Comparison of ENCODE assay signal across 12 cellular contexts in genomic region chr3:66021731-66022131, GRCh38. TPM values are rescaled to one million over a fixed set of nuclear protein-coding genes. Genes with fewer than 3 reads are reported as not detected.
DNase-seq lines count a peak whose midpoint lies in the region; ATAC-seq and TF ChIP-seq lines count a peak whose summit lies in the region.
"Had no signal": no experiment of that assay in that cellular context is flagged by ENCODE, and none has a peak within 500 bp of the region (broad histone marks: within the 10 kb centered on the region; RNA-seq: fewer than 3 reads in every experiment).

No MANE protein-coding gene starts in this region.

- no peak overlapping the region for H2BK15ac ChIP-seq in mesenchymal stem cell (ENCODE audit: low read depth, poor library complexity, severe bottlenecking)

- no peak overlapping the region for H3K18ac ChIP-seq in mesenchymal stem cell (ENCODE audit: low read depth in 1 of 2, low read length in 2 of 2)

- H4K91ac ChIP-seq in mesenchymal stem cell (ENCODE audit: low read length), result no peak overlapping the region

- H3K9me3 ChIP-seq in PC-3 (ENCODE audit: low read length) (no peaks in the 10 kb centered on the region), skeletal muscle satellite cell (replicated peaks; ENCODE audit: low read length) (no peaks in the 10 kb centered on the region), mesenchymal stem cell (ENCODE audit: control insufficient read depth, low read length) (no peaks in the 10 kb centered on the region)

- H3K14ac ChIP-seq in mesenchymal stem cell (ENCODE audit: low read length in 2 of 2), result no peak overlapping the region

- no peak for TF ChIP-seq CTCF in PC-3 (conservative IDR thresholded peaks at IDR 0.05; ENCODE audit: low read depth, low read length)
- no peak for TF ChIP-seq CTCF in fibroblast of mammary gland (conservative IDR thresholded peaks at IDR 0.05; ENCODE audit: control insufficient read depth, insufficient read depth, low read depth, low read length)

- no peak overlapping the region for H2BK12ac ChIP-seq in mesenchymal stem cell (ENCODE audit: low read length in 2 of 2)

- peak overlapping the region; percentile 71 for H3K4me3 ChIP-seq in PC-3 (ENCODE audit: low read length)
- no peak overlapping the region for H3K4me3 ChIP-seq in fibroblast of mammary gland (ENCODE audit: control insufficient read depth, low read depth, low read length)
- no peak overlapping the region for H3K4me3 ChIP-seq in skeletal muscle satellite cell (ENCODE audit: low read length)
- H3K4me3 ChIP-seq in mesenchymal stem cell (ENCODE audit: insufficient read depth in 1 of 2, low read depth in 1 of 2, low read length in 2 of 2), result no peak overlapping the region
- H3K4me3 ChIP-seq: skin epidermis had no signal

- BruUV-seq in PC-3 (replicated peaks; lab: Mats Ljungman, UMichigan), result no TSS peak

- no peak overlapping the region for H3K4ac ChIP-seq in mesenchymal stem cell (ENCODE audit: low read depth in 1 of 2, low read length in 2 of 2)

- H3K9ac ChIP-seq in PC-3 (ENCODE audit: low read length) (0 out of 2 replicates have a peak overlapping the region, but pooled peaks have one; percentile 15), skeletal muscle satellite cell (ENCODE audit: low read depth, low read length) (no peak overlapping the region), mesenchymal stem cell (ENCODE audit: low read length) (no peak overlapping the region)

- H4K8ac ChIP-seq in mesenchymal stem cell (ENCODE audit: low read length), result no peak overlapping the region

- DNase-seq in GM03348 (ENCODE audit: low spot score) (peak; percentile 17), PC-3 (peak; percentile 67), fibroblast of mammary gland (ENCODE audit: low read depth) (peak; percentile 27), HK-2 (ENCODE audit: unreplicated experiment) (no peak), NCI-H2029 treated with DMSO at 0.1 percent for 48 hours (lab: John Stamatoyannopoulos, UW) (no peak), mesenchymal stem cell (no peak), AML-193 (lab: John Stamatoyannopoulos, UW) (no peak)
- DNase-seq: amniotic stem cell, left cardiac atrium had no signal

- H3F3A ChIP-seq in PC-3 (ENCODE audit: low read length, unreplicated experiment), result no peaks in the 10 kb centered on the region

- H2AK5ac ChIP-seq in mesenchymal stem cell (ENCODE audit: low read length, severe bottlenecking), result no peak overlapping the region

- H3K4me2 ChIP-seq in PC-3 (ENCODE audit: low read length) (peak overlapping the region; percentile 78), skeletal muscle satellite cell (ENCODE audit: low read length) (peak overlapping the region; percentile 22), mesenchymal stem cell (ENCODE audit: low read length, poor library complexity, severe bottlenecking) (no peak overlapping the region)

- H2AFZ ChIP-seq in PC-3 (ENCODE audit: low read length), result peak overlapping the region; percentile 71
- H2AFZ ChIP-seq in mesenchymal stem cell (ENCODE audit: low read depth, low read length), result no peak overlapping the region

- H3K79me2 ChIP-seq in PC-3 (ENCODE audit: low read length), result peaks cover 26% of the 10 kb centered on the region; the same call in 1 of the 2 replicates

- peak; percentile 98 for ATAC-seq in PC-3
- ATAC-seq: activated CD4-positive, CD25-positive, alpha-beta regulatory T cell treated with anti-CD3 and anti-CD28 coated beads, Interleukin-2, amount 50 U/mL, for 24 hours had no signal

- WGBS in mesenchymal stem cell, result 54% methylated on average over 2 of the region's 4 CpGs

- no peak overlapping the region for H2BK5ac ChIP-seq in mesenchymal stem cell (ENCODE audit: low read depth, low read length, poor library complexity, severe bottlenecking)

- CTCF ChIA-PET in PC-3 (lab: Charles Lee), result no interaction called here

- no peaks in the 10 kb centered on the region for H3K27me3 ChIP-seq in PC-3 (ENCODE audit: low read length)
- no peaks in the 10 kb centered on the region for H3K27me3 ChIP-seq in skeletal muscle satellite cell (ENCODE audit: control insufficient read depth, insufficient read depth, low read length)
- no peaks in the 10 kb centered on the region for H3K27me3 ChIP-seq in mesenchymal stem cell (ENCODE audit: control insufficient read depth in 1 of 2, insufficient read depth in 1 of 2, low read length in 2 of 2)

- H3K27ac ChIP-seq in PC-3 (ENCODE audit: low read length) (peak overlapping the region; percentile 56), mesenchymal stem cell (ENCODE audit: low read length, poor library complexity, severe bottlenecking) (no peak overlapping the region)

- H3K23ac ChIP-seq in mesenchymal stem cell (ENCODE audit: low read length in 2 of 2), result no peak overlapping the region

- POLR2A ChIA-PET in PC-3 (lab: Charles Lee; ENCODE audit: unreplicated experiment), result no interaction called here

- H3K36me3 ChIP-seq in PC-3 (ENCODE audit: low read depth, low read length) (no peaks in the 10 kb centered on the region), skeletal muscle satellite cell (ENCODE audit: insufficient read depth, low read length) (no peaks in the 10 kb centered on the region), mesenchymal stem cell (ENCODE audit: control insufficient read depth in 1 of 2, insufficient read depth in 2 of 2, low read depth in 1 of 2, low read length in 2 of 2) (no peaks in the 10 kb centered on the region)

- no peaks in the 10 kb centered on the region for H4K20me1 ChIP-seq in PC-3 (ENCODE audit: low read length)

- H3K4me1 ChIP-seq in PC-3 (ENCODE audit: insufficient read depth, low read length) (peaks cover 9% of the 10 kb centered on the region), skeletal muscle satellite cell (ENCODE audit: control insufficient read depth, insufficient read depth, low read length) (peaks cover 10% of the 10 kb centered on the region), mesenchymal stem cell (ENCODE audit: control insufficient read depth, insufficient read depth, low read depth, low read length) (peaks cover 4% of the 10 kb centered on the region)

- no peak overlapping the region for H2BK120ac ChIP-seq in mesenchymal stem cell (ENCODE audit: low read depth, low read length)

- intact Hi-C loops in PC-3 (cut with micrococcal nuclease), result no loop called here

- H3K79me1 ChIP-seq in mesenchymal stem cell (replicated peaks; ENCODE audit: low read length, poor library complexity, severe bottlenecking), result peaks cover 32% of the 10 kb centered on the region

- H3K9me2 ChIP-seq in PC-3 (replicated peaks; ENCODE audit: low read length), result no peaks in the 10 kb centered on the region

RNA-seq across cellular contexts. Expression of gene MAGI1, which starts 17.0 kb away (rescaled TPM):
- 8.9 and 12.7 TPM in 2 replicates for total RNA-seq in PC-3 (2014; rRNA removed)
- 7.2 and 9.1 TPM in 2 replicates for total RNA-seq in skeletal muscle satellite cell (2012; rRNA removed)
- polyA plus RNA-seq in mesenchymal stem cell (2013, experiment 1 of 2), result 5.9 TPM
- 5.6 TPM for polyA plus RNA-seq in mesenchymal stem cell (2013, experiment 2 of 2)

Comparison
In these comparisons a context has a peak if more than half of its experiments do, and no peak if none do; other contexts are left out.
1. DNase-seq: peak in GM03348 (single experiment), PC-3 (single experiment) and fibroblast of mammary gland (single experiment); none in HK-2 (single experiment), NCI-H2029 treated with DMSO at 0.1 percent for 48 hours (single experiment), mesenchymal stem cell (single experiment) and AML-193 (0 of 2).